Comparison of ENCODE assay signal across 2 cellular contexts in the genomic region with DNA sequence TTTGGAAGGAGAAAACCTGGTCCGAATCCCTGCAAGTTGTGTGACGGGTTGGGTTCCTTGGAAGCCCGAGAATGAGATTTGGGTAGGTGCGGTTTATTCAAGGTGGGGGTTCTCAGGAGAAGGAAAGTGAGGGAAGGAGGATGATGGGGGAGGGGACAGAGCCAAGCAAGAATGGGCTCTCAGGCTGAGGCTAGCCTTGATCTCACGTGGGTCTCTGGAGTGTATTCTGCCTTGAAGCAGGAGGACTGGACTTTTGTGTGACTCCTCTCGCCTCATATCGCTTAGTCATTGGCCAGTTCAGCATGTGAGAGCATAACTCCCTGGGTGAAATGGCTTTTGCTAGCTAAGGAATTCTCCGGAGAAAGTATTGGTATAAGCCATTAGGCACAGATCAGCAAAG.
DNase-seq lines count a peak whose midpoint lies in the region; ATAC-seq, FAIRE-seq and TF ChIP-seq lines count a peak whose summit lies in the region.
"Not testable (repeated sequence)": the region's sequence is repeated elsewhere in the genome, so short reads cannot be mapped to it uniquely, and the experiment has no call there.

No MANE protein-coding gene starts in this region.

- not testable (repeated sequence) for TF ChIP-seq EP300 in K562 (IDR thresholded peaks at IDR 0.05; ENCODE audit: low read length)

- H3K4me3 ChIP-seq in K562, thoracic aorta: not testable (repeated sequence)

- POLR2A ChIA-PET in K562 (lab: Yijun Ruan, JAX) = not testable (repeated sequence)

- H3K9ac ChIP-seq in K562 (ENCODE audit: insufficient read depth in 1 of 2, low read depth in 2 of 2, low read length in 2 of 2) = not testable (repeated sequence)

- not testable (repeated sequence) for H3K9me1 ChIP-seq in K562 (ENCODE audit: control insufficient read depth, insufficient read depth, low read length)

- H2AFZ ChIP-seq in K562 (ENCODE audit: low read depth, low read length) = not testable (repeated sequence)

- TF ChIP-seq POLR2A in K562 (conservative IDR thresholded peaks at IDR 0.05) = not testable (repeated sequence)

- BruUV-seq in K562 (replicated peaks; lab: Mats Ljungman, UMichigan) = not testable (repeated sequence)

- not testable (repeated sequence) for FAIRE-seq in K562 (lab: Jason Lieb, UNC)

- DNase-seq in K562 (ENCODE audit: extremely low read depth in 1 of 4, low spot score in 3 of 4); thoracic aorta (ENCODE audit: low spot score): not testable (repeated sequence)

- TF ChIP-seq CTCF in K562 (IDR thresholded peaks at IDR 0.05 in 2 of 3, conservative IDR thresholded peaks at IDR 0.05 in 1 of 3; ENCODE audit: insufficient read depth in 2 of 3, low read depth in 1 of 3, low read length in 3 of 3); thoracic aorta (IDR thresholded peaks at IDR 0.05): not testable (repeated sequence)

- in situ Hi-C loops in K562 (cut with MboI) = loop anchor here (10.0 to 25.0 kb wide), 3 partner anchors 1413 to 1863 kb away; partner anchors contain the start of genes BFAR, PARN and RRN3

- CTCF ChIA-PET in K562 (lab: Yijun Ruan, JAX; ENCODE audit: low intra/inter-chr PET ratio) = not testable (repeated sequence)

- ATAC-seq in K562 (peak; percentile 80), thoracic aorta (ENCODE audit: insufficient number of reproducible peaks, low FRiP score, low read depth) (peak; percentile 55)

- H3K4me2 ChIP-seq in K562 (ENCODE audit: insufficient read depth, low read length) = not testable (repeated sequence)

- not testable (repeated sequence) for H4K20me1 ChIP-seq in K562 (replicated peaks; ENCODE audit: control insufficient read depth, insufficient read depth, low read length)

- H3K79me2 ChIP-seq in K562 (ENCODE audit: control insufficient read depth, insufficient read depth, low read length) = not testable (repeated sequence)

- H3K27me3 ChIP-seq in K562 (ENCODE audit: control insufficient read depth in 2 of 2, insufficient read depth in 2 of 2, low read length in 2 of 2); thoracic aorta (replicated peaks; ENCODE audit: insufficient read depth): not testable (repeated sequence)

- WGBS in K562 (ENCODE audit: insufficient coverage, low coverage, missing lambda C conversion rate) = no CpG with 5 or more reads among the region's 8 CpGs

- H3K36me3 ChIP-seq in K562 (ENCODE audit: control insufficient read depth, insufficient read depth, low read length); thoracic aorta: not testable (repeated sequence)

- TF ChIP-seq RAD21 in K562 (CRISPR knock-in tag; conservative IDR thresholded peaks at IDR 0.05 in 1 of 2, IDR thresholded peaks at IDR 0.05 in 1 of 2) = not testable (repeated sequence)

- H3K27ac ChIP-seq in K562 (ENCODE audit: extremely low read depth, low read depth, low read length); thoracic aorta: not testable (repeated sequence)

- intact Hi-C loops in K562 (cut with micrococcal nuclease) = not testable (repeated sequence)

- not testable (repeated sequence) for H3K4me1 ChIP-seq in K562 (replicated peaks in 1 of 2; ENCODE audit: control insufficient read depth in 2 of 2, insufficient read depth in 2 of 2, low read length in 2 of 2); thoracic aorta (ENCODE audit: control insufficient read depth in 1 of 2, low read depth in 2 of 2)

- not testable (repeated sequence) for H3K9me3 ChIP-seq in K562 (replicated peaks; ENCODE audit: control insufficient read depth, insufficient read depth, low read depth, low read length); thoracic aorta
